13 cellular contexts compared by ENCODE assay signal in the genomic region with DNA sequence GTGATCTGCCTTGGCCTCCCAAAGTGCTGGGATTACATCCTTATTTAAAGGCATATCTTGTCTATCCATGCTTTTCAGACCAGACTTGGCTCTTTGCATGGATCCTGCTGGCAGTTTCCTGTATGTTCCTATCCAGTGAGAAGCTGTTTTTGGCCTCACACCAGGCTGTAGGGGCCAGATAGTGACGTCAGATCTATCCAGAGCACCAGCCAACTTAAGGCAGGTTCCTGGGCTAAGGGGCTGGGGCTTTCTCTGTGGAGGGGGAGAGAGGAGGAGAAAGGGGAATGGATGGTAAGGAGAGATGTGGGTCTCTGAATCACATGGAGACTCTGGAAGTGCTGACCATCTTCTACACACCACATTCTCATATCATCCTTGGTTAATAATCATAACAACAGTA. TPM values are rescaled to one million over a fixed set of nuclear protein-coding genes. Genes with fewer than 3 reads are reported as not detected.
DNase-seq lines count a peak whose midpoint lies in the region; ATAC-seq and TF ChIP-seq lines count a peak whose summit lies in the region.
"Had no signal": no experiment of that assay in that cellular context is flagged by ENCODE, and none has a peak within 500 bp of the region (broad histone marks: within the 10 kb centered on the region; RNA-seq: fewer than 3 reads in every experiment).

No MANE protein-coding gene starts in this region.

- H2AK5ac ChIP-seq in mesendoderm (ENCODE audit: low read length): no peak overlapping the region

- H3K4me1 ChIP-seq in BE2C (no peaks in the 10 kb centered on the region), HEK293 (ENCODE audit: control insufficient read depth, insufficient read depth, low read length) (peaks cover 7% of the 10 kb centered on the region), mesendoderm (ENCODE audit: control insufficient read depth, low read depth, low read length) (no peaks in the 10 kb centered on the region)

- CTCF ChIA-PET in HEK293 (lab: Yijun Ruan, JAX): no interaction called here

- peak; percentile 12 for DNase-seq in BE2C
- peak; percentile 6 for DNase-seq in cerebellum (ENCODE audit: low spot score)
- DNase-seq in mucosa of gallbladder (ENCODE audit: low spot score): peak; percentile 30
- DNase-seq in NCI-H1694 treated with DMSO at 0.1 percent for 48 hours (lab: John Stamatoyannopoulos, UW): no peak
- no peak for DNase-seq in mesendoderm
- DNase-seq in LoVo (ENCODE audit: low spot score): no peak
- DNase-seq: activated CD8-positive, alpha-beta memory T cell treated with anti-CD3 and anti-CD28 coated beads, Interleukin-2, amount 50 U/mL, for 4 hours; C1 segment of cervical spinal cord; GDM1; T-helper 9 cell had no signal

- no peak overlapping the region for H3K4me2 ChIP-seq in mesendoderm (ENCODE audit: low read length)

- H3K27me3 ChIP-seq in BE2C (no peaks in the 10 kb centered on the region), mesendoderm (ENCODE audit: insufficient read depth, low read length, poor library complexity) (no peaks in the 10 kb centered on the region)

- H3K36me3 ChIP-seq in BE2C: no peaks in the 10 kb centered on the region
- H3K36me3 ChIP-seq in HEK293 (ENCODE audit: control insufficient read depth in 2 of 2, insufficient read depth in 1 of 2, low read length in 2 of 2): no peaks in the 10 kb centered on the region
- no peaks in the 10 kb centered on the region for H3K36me3 ChIP-seq in mesendoderm (ENCODE audit: control insufficient read depth, insufficient read depth, low read length)

- H4K8ac ChIP-seq in mesendoderm (ENCODE audit: low read depth, low read length): no peak overlapping the region

- no peaks in the 10 kb centered on the region for H3K9me3 ChIP-seq in BE2C
- no peaks in the 10 kb centered on the region for H3K9me3 ChIP-seq in HEK293 (ENCODE audit: control insufficient read depth, insufficient read depth, low read depth, low read length)

- TF ChIP-seq CTCF in BE2C (IDR thresholded peaks at IDR 0.05; ENCODE audit: low read depth, low read length): no peak
- TF ChIP-seq CTCF in HEK293 (tag by site-specific recombination; IDR thresholded peaks at IDR 0.05): no peak

- H3K4me3 ChIP-seq in BE2C (ENCODE audit: low read depth, low read length) (no peak overlapping the region), HEK293 (ENCODE audit: low read depth, low read length) (no peak overlapping the region), mesendoderm (ENCODE audit: low read length) (no peak overlapping the region)

- no peak overlapping the region for H3K4ac ChIP-seq in mesendoderm (ENCODE audit: low read depth, low read length)

- no peak overlapping the region for H2BK120ac ChIP-seq in mesendoderm (ENCODE audit: low read depth, low read length)

- H3K18ac ChIP-seq in mesendoderm (ENCODE audit: low read length): no peak overlapping the region

- H2BK5ac ChIP-seq in mesendoderm (ENCODE audit: low read length): no peak overlapping the region

- no peak overlapping the region for H3K56ac ChIP-seq in mesendoderm (ENCODE audit: low read length)

- ATAC-seq in HG02759 (IDR thresholded peaks at IDR 0.05; ENCODE audit: unreplicated experiment): no peak
- ATAC-seq: Panc1 had no signal

- no peak overlapping the region for H2BK15ac ChIP-seq in mesendoderm (replicated peaks; ENCODE audit: low read depth)

- H3K23ac ChIP-seq in mesendoderm (ENCODE audit: low read length): no peak overlapping the region

- H3K79me1 ChIP-seq in mesendoderm (ENCODE audit: low read length): no peaks in the 10 kb centered on the region

- H4K5ac ChIP-seq in mesendoderm (ENCODE audit: low read length): no peak overlapping the region

- H3K27ac ChIP-seq in HEK293 (ENCODE audit: extremely low read depth, low read depth, low read length): no peak overlapping the region
- no peak overlapping the region for H3K27ac ChIP-seq in mesendoderm (ENCODE audit: low read depth, low read length)

- POLR2A ChIA-PET in HEK293 (lab: Yijun Ruan, JAX): no interaction called here

- peaks cover 12% of the 10 kb centered on the region for H3K79me2 ChIP-seq in mesendoderm (ENCODE audit: control insufficient read depth, insufficient read depth, low read length)

- H3K9ac ChIP-seq in mesendoderm (ENCODE audit: low read length): no peak overlapping the region

- WGBS in mesendoderm (ENCODE audit: extremely low coverage, insufficient coverage, low lambda C conversion rate): no CpG with 5 or more reads among the region's 1 CpG

TF ChIP-seq in HEK293, 187 proteins besides CTCF, POLR2A, EP300 and RAD21:
- TF ChIP-seq ZNF514 (tag by site-specific recombination; IDR thresholded peaks at IDR 0.05): no peak
- TF ChIP-seq ZNF664 (tag by site-specific recombination; IDR thresholded peaks at IDR 0.05): no peak
- TF ChIP-seq, protein P1, sequence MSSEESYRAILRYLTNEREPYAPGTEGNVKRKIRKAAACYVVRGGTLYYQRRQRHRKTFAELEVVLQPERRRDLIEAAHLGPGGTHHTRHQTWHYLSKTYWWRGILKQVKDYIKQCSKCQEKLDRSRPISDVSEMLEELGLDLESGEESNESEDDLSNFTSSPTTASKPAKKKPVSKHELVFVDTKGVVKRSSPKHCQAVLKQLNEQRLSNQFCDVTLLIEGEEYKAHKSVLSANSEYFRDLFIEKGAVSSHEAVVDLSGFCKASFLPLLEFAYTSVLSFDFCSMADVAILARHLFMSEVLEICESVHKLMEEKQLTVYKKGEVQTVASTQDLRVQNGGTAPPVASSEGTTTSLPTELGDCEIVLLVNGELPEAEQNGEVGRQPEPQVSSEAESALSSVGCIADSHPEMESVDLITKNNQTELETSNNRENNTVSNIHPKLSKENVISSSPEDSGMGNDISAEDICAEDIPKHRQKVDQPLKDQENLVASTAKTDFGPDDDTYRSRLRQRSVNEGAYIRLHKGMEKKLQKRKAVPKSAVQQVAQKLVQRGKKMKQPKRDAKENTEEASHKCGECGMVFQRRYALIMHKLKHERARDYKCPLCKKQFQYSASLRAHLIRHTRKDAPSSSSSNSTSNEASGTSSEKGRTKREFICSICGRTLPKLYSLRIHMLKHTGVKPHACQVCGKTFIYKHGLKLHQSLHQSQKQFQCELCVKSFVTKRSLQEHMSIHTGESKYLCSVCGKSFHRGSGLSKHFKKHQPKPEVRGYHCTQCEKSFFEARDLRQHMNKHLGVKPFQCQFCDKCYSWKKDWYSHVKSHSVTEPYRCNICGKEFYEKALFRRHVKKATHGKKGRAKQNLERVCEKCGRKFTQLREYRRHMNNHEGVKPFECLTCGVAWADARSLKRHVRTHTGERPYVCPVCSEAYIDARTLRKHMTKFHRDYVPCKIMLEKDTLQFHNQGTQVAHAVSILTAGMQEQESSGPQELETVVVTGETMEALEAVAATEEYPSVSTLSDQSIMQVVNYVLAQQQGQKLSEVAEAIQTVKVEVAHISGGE (tag by site-specific recombination; conservative IDR thresholded peaks at IDR 0.05; ENCODE audit: low read depth): no peak
- no peak for TF ChIP-seq SETDB1 (IDR thresholded peaks at IDR 0.05; ENCODE audit: insufficient read length, low read length)
- TF ChIP-seq ZNF311 (tag by site-specific recombination; IDR thresholded peaks at IDR 0.05; ENCODE audit: borderline replicate concordance): no peak
- TF ChIP-seq ZBTB20 (tag by site-specific recombination; IDR thresholded peaks at IDR 0.05): peak; percentile 90

RNA-seq across cellular contexts. Expression of a gene that starts 2.1 kb away (rescaled TPM):
- 3.9 TPM for polyA plus RNA-seq in BE2C (2012; ENCODE audit: insufficient read depth, insufficient read length, low read depth)
- 29.9 TPM for total RNA-seq in cerebellum
- total RNA-seq in mucosa of gallbladder: 14.4 TPM
- 10.2 TPM for polyA plus RNA-seq in mesendoderm (2013, experiment 1 of 2)
- 10.4 TPM for polyA plus RNA-seq in mesendoderm (2013, experiment 2 of 2)

Comparison
In these comparisons a context has a peak if more than half of its experiments do, and no peak if none do; other contexts are left out.
1. DNase-seq: peak in BE2C (single experiment), cerebellum (single experiment) and mucosa of gallbladder (single experiment); none in NCI-H1694 treated with DMSO at 0.1 percent for 48 hours (single experiment), mesendoderm (single experiment) and LoVo (single experiment).